8 cellular contexts compared by ENCODE assay signal in the genomic region with DNA sequence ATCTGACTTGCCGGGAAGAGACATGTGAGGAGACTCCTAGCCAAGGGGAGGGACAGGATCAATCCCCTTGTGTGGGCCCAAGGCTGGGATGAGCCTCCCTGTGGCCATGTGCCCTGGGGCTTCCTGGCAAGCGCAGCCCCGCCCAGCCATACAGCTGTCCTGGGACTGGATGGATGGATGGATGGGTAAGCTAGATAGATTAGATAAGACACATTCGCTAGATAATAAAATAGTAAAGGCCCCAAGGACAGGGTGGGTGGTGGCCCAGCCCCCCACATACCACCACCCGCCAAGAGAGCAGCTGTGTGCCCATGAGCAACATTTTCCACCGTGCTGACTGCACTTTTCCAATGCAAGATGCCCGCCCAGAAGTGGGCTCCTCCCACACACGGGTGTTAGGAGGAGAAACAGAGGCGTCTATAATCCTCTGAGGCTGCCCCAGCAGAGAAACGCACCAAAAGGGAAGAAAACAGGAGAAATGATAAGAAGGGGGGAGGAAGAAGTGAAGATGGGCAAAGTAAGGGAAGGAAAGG. TPM values are rescaled to one million over a fixed set of nuclear protein-coding genes. Genes with fewer than 3 reads are reported as not detected.
DNase-seq lines count a peak whose midpoint lies in the region; ATAC-seq and TF ChIP-seq lines count a peak whose summit lies in the region.

No MANE protein-coding gene starts in this region.

- H3K4me2 ChIP-seq in OCI-LY7 (ENCODE audit: low read length): peak overlapping the region; percentile 37

- H3K4me1 Mint-ChIP-seq in glutamatergic neuron (ENCODE audit: low read depth, unreplicated experiment): peaks cover 52% of the 10 kb centered on the region

- CTCF ChIA-PET in OCI-LY7 (lab: Charles Lee; ENCODE audit: unreplicated experiment): no interaction called here

- peak overlapping the region; percentile 74 for H3K4me3 Mint-ChIP-seq in glutamatergic neuron (ENCODE audit: unreplicated experiment)

- H3K9me2 ChIP-seq in OCI-LY7 (ENCODE audit: insufficient read depth, low read length): no peaks in the 10 kb centered on the region

- H3K27me3 Mint-ChIP-seq in glutamatergic neuron (ENCODE audit: unreplicated experiment): peaks cover 8% of the 10 kb centered on the region

- TF ChIP-seq CTCF in OCI-LY7 (conservative IDR thresholded peaks at IDR 0.05; ENCODE audit: low read length): no peak
- no peak for TF ChIP-seq CTCF in glutamatergic neuron (IDR thresholded peaks at IDR 0.05; ENCODE audit: partially characterized antibody, unreplicated experiment)

- peaks cover 42% of the 10 kb centered on the region for H3K4me1 ChIP-seq in OCI-LY7 (ENCODE audit: insufficient read depth, low read length, poor library complexity, severe bottlenecking)

- peak overlapping the region; percentile 64 for H3K27ac Mint-ChIP-seq in glutamatergic neuron (ENCODE audit: unreplicated experiment)

- 0 out of 2 replicates have a peak, but pooled peaks cover 10% of the 10 kb centered on the region for H4K20me1 ChIP-seq in OCI-LY7 (ENCODE audit: insufficient read depth, low read length)

- POLR2A ChIA-PET in OCI-LY7 (lab: Charles Lee): interaction anchor here (0.9 kb wide), 1 partner anchor 15 kb away, joined by 4 read pairs; no protein-coding TSS in a partner anchor

- H3K36me3 ChIP-seq in OCI-LY7 (ENCODE audit: insufficient read depth, low read length): peaks cover 79% of the 10 kb centered on the region

- no peak overlapping the region for H3K27ac ChIP-seq in OCI-LY7 (ENCODE audit: low read depth, low read length, poor library complexity, severe bottlenecking)

- no peak overlapping the region for H3K4me3 ChIP-seq in OCI-LY7 (ENCODE audit: low read depth, low read length, poor library complexity, severe bottlenecking)

- intact Hi-C loops in OCI-LY7 (cut with micrococcal nuclease; ENCODE audit: unreplicated experiment): no loop called here

- no peak for ATAC-seq in GM18907 (IDR thresholded peaks at IDR 0.05; ENCODE audit: unreplicated experiment)
- ATAC-seq in GM19395 (IDR thresholded peaks at IDR 0.05; ENCODE audit: unreplicated experiment): no peak
- no peak for ATAC-seq in GM19328 (IDR thresholded peaks at IDR 0.05; ENCODE audit: unreplicated experiment)

- peaks cover 16% of the 10 kb centered on the region for H3K9me3 Mint-ChIP-seq in glutamatergic neuron (ENCODE audit: unreplicated experiment)

- DNase-seq in OCI-LY7 (ENCODE audit: low spot score) (no peak), glutamatergic neuron (no peak), NOMO-1 (lab: John Stamatoyannopoulos, UW; ENCODE audit: unreplicated experiment in 2 of 2) (no peak)
- DNase-seq in activated T-cell treated with anti-CD3 and anti-CD28 coated beads, Interleukin-2, amount 50 U/mL, for 48 hours: peak; percentile 86 to 89
- DNase-seq in stimulated activated CD4-positive, alpha-beta T cell treated with anti-CD3 and anti-CD28 coated beads, Interleukin-4, amount 100 ng/mL, for 48 hours (ENCODE audit: low read depth in 2 of 2): peak; percentile 75 to 81

- H2AFZ ChIP-seq in OCI-LY7 (ENCODE audit: low read length): no peak overlapping the region

- peaks cover 8% of the 10 kb centered on the region; the same call in 1 of the 2 replicates for H3K79me2 ChIP-seq in OCI-LY7 (ENCODE audit: insufficient read depth, low read depth, low read length)

- H3K36me3 Mint-ChIP-seq in glutamatergic neuron (ENCODE audit: unreplicated experiment): no peaks in the 10 kb centered on the region

- no TSS peak for BruUV-seq in OCI-LY7 (replicated peaks; lab: Mats Ljungman, UMichigan)

- no peaks in the 10 kb centered on the region for H3K9me3 ChIP-seq in OCI-LY7 (ENCODE audit: low read length)

RNA-seq across cellular contexts. Expression of a gene that starts 25.1 kb away (rescaled TPM):
- total RNA-seq in OCI-LY7 (2014; rRNA removed; shearing (Covaris generic)): 32.1 and 53.4 TPM in 2 replicates
- 51.1 and 52.9 TPM in 2 replicates for total RNA-seq in OCI-LY7 (2022)
- 86.9 TPM for total RNA-seq in glutamatergic neuron (ENCODE audit: unreplicated experiment)

RNA-seq across cellular contexts. Expression of a gene that starts 53.2 kb away (rescaled TPM):
- not detected in 2 replicates for total RNA-seq in OCI-LY7 (2014; rRNA removed; shearing (Covaris generic))
- total RNA-seq in OCI-LY7 (2022): not detected in 2 replicates
- total RNA-seq in glutamatergic neuron (ENCODE audit: unreplicated experiment): not detected

Comparison
In these comparisons a context has a peak if more than half of its experiments do, and no peak if none do; other contexts are left out.
1. DNase-seq: peak in activated T-cell treated with anti-CD3 and anti-CD28 coated beads, Interleukin-2, amount 50 U/mL, for 48 hours (2 of 2) and stimulated activated CD4-positive, alpha-beta T cell treated with anti-CD3 and anti-CD28 coated beads, Interleukin-4, amount 100 ng/mL, for 48 hours (2 of 2); none in OCI-LY7 (single experiment), glutamatergic neuron (single experiment) and NOMO-1 (0 of 2).